ENCODE assay signal across 12 cellular contexts in the genomic region with DNA sequence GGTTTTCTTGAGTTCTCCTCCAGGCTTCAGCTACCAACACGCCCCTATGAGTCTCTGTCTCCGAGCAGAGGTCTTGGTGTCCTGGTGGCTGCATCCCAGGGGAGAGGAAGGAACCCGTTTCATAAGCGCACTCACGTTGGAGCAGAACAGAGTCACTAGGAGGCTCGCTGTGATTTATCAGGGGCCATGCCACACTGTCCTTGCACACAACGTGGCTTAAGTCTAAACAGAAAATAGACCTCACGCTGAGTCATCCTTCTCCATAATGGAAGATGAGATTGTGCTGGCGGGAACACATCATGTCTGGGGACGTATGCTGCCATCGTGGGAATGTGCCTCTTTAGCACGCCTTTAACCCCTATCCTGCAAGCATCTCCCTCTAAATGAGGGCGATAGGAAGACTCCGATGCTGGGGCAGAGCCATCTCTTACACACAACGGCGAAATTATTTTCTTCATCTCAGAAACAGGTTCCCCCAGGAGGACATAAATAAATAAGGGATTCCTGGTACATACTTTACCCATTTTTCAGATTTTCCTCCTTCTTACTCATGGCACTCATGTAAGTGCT.
DNase-seq lines count a peak whose midpoint lies in the region; ATAC-seq, FAIRE-seq and TF ChIP-seq lines count a peak whose summit lies in the region.
"Had no signal": no experiment of that assay in that cellular context is flagged by ENCODE, and none has a peak within 500 bp of the region (broad histone marks: within the 10 kb centered on the region; RNA-seq: fewer than 3 reads in every experiment).

No MANE protein-coding gene starts in this region.

- TF ChIP-seq CTCF in K562 (IDR thresholded peaks at IDR 0.05 in 2 of 3, conservative IDR thresholded peaks at IDR 0.05 in 1 of 3; ENCODE audit: insufficient read depth in 2 of 3, low read depth in 1 of 3, low read length in 3 of 3) = no peak
- no peak for TF ChIP-seq CTCF in transverse colon (IDR thresholded peaks at IDR 0.05)

- no peak for TF ChIP-seq EP300 in K562 (IDR thresholded peaks at IDR 0.05; ENCODE audit: low read length)
- no peak for TF ChIP-seq EP300 in transverse colon (IDR thresholded peaks at IDR 0.05; ENCODE audit: low read depth)

- H3K27me3 ChIP-seq in K562 (ENCODE audit: control insufficient read depth in 2 of 2, insufficient read depth in 2 of 2, low read length in 2 of 2) (peaks cover 26 to 84% of the 10 kb centered on the region in 2 experiments), transverse colon (no peaks in the 10 kb centered on the region)

- no peaks in the 10 kb centered on the region; a peak in 1 of 5 replicates for H3K4me1 ChIP-seq in K562 (replicated peaks in 1 of 2; ENCODE audit: control insufficient read depth in 2 of 2, insufficient read depth in 2 of 2, low read length in 2 of 2)
- H3K4me1 ChIP-seq in transverse colon = peaks cover 3 to 37% (median 27%) of the 10 kb centered on the region in 4 donors

- no peaks in the 10 kb centered on the region for H3K79me2 ChIP-seq in K562 (ENCODE audit: control insufficient read depth, insufficient read depth, low read length)

- POLR2A ChIA-PET in K562 (lab: Yijun Ruan, JAX) = interaction anchor here (0.6 to 1.3 kb wide), 2 partner anchors 10 to 652 kb away, joined by 3 to 5 read pairs; no protein-coding TSS in a partner anchor

- no peak for FAIRE-seq in K562 (lab: Jason Lieb, UNC)
- FAIRE-seq: colon had no signal

- H3K9me3 ChIP-seq in K562 (replicated peaks; ENCODE audit: control insufficient read depth, insufficient read depth, low read depth, low read length) (no peaks in the 10 kb centered on the region), transverse colon (no peaks in the 10 kb centered on the region)

- 2% methylated on average over 16 of the region's 16 CpGs for WGBS in K562 (ENCODE audit: insufficient coverage, low coverage, missing lambda C conversion rate)
- 80 to 84% methylated on average over 2 to 16 of the region's 16 CpGs for WGBS in transverse colon (ENCODE audit: low coverage in 1 of 2), 2 donors

- in situ Hi-C loops in K562 (cut with MboI) = no loop called here
- in situ Hi-C loops in transverse colon (cut with MboI; ENCODE audit: low pct_ligation_motif_present in 1 of 4, low pct_unique_long_range_greater_than_20kb in 1 of 4, low sequenced_read_pairs in 3 of 4) = no loop called here

- H3K27ac ChIP-seq in K562 (ENCODE audit: extremely low read depth, low read depth, low read length) = no peak overlapping the region
- peak overlapping the region; percentile 60 to 85 (median 72) for H3K27ac ChIP-seq in transverse colon

- ATAC-seq in K562 (no peak; the same call in 2 of the 3 replicates), GM21723 (IDR thresholded peaks at IDR 0.05; ENCODE audit: unreplicated experiment) (no peak), GM21515 (IDR thresholded peaks at IDR 0.05; ENCODE audit: unreplicated experiment) (no peak)

- TF ChIP-seq POLR2A in K562 (conservative IDR thresholded peaks at IDR 0.05) (no peak), transverse colon (IDR thresholded peaks at IDR 0.05) (no peak)

- intact Hi-C loops in K562 (cut with micrococcal nuclease) = no loop called here
- intact Hi-C loops in transverse colon (cut with DNase I; ENCODE audit: low total_unique reads) = no loop called here

- H3K4me2 ChIP-seq in K562 (ENCODE audit: insufficient read depth, low read length) = no peak overlapping the region

- TF ChIP-seq RAD21 in K562 (CRISPR knock-in tag; conservative IDR thresholded peaks at IDR 0.05 in 1 of 2, IDR thresholded peaks at IDR 0.05 in 1 of 2) = no peak

- H3K4me3 ChIP-seq in K562 (no peak overlapping the region), transverse colon (no peak overlapping the region)

- H3K9ac ChIP-seq in K562 (ENCODE audit: insufficient read depth in 1 of 2, low read depth in 2 of 2, low read length in 2 of 2) = no peak overlapping the region

- CTCF ChIA-PET in K562 (lab: Yijun Ruan, JAX; ENCODE audit: low intra/inter-chr PET ratio) = no interaction called here

- no peaks in the 10 kb centered on the region for H3K36me3 ChIP-seq in K562 (ENCODE audit: control insufficient read depth, insufficient read depth, low read length)
- no peaks in the 10 kb centered on the region for H3K36me3 ChIP-seq in transverse colon

- peak; percentile 63 for DNase-seq in NCI-H345 (lab: John Stamatoyannopoulos, UW)
- DNase-seq in NCI-H345 treated with DMSO at 0.1 percent for 48 hours (lab: John Stamatoyannopoulos, UW; ENCODE audit: unreplicated experiment) = no peak
- DNase-seq in K562 (ENCODE audit: extremely low read depth in 1 of 4, low spot score in 3 of 4) = no peak
- DNase-seq in iris pigment epithelial cell (ENCODE audit: low read depth) = peak; percentile 45
- DNase-seq in transverse colon = no peak
- no peak for DNase-seq in MV-4-11 (lab: John Stamatoyannopoulos, UW)
- DNase-seq: activated CD4-positive, CD25-positive, alpha-beta regulatory T cell; HCEC 1CT; stimulated activated naive CD4-positive, alpha-beta T cell treated with Interleukin-2 at 50 U/mL for 16 hours had no signal

- no peaks in the 10 kb centered on the region for H4K20me1 ChIP-seq in K562 (replicated peaks; ENCODE audit: control insufficient read depth, insufficient read depth, low read length)

- no TSS peak for BruUV-seq in K562 (replicated peaks; lab: Mats Ljungman, UMichigan)

- no peak overlapping the region for H2AFZ ChIP-seq in K562 (ENCODE audit: low read depth, low read length)

- no peaks in the 10 kb centered on the region for H3K9me1 ChIP-seq in K562 (ENCODE audit: control insufficient read depth, insufficient read depth, low read length)

TF ChIP-seq in K562, 482 proteins besides CTCF, POLR2A, EP300 and RAD21:
- TF ChIP-seq NFE2 (IDR thresholded peaks at IDR 0.05; ENCODE audit: low read depth) (peak; percentile 65), ZNF316 (IDR thresholded peaks at IDR 0.05) (0 out of 2 replicates have a peak, but pooled peaks have one; percentile 29), JUND (IDR thresholded peaks at IDR 0.05; ENCODE audit: borderline replicate concordance, low read depth, low read length) (0 out of 2 replicates have a peak, but pooled peaks have one; percentile 12), JUND (tag; IDR thresholded peaks at IDR 0.05; ENCODE audit: borderline replicate concordance, low read depth, low read length) (no peak), SMC3 (conservative IDR thresholded peaks at IDR 0.05; ENCODE audit: insufficient read depth, low read depth, low read length) (no peak), PHB (CRISPR knock-in tag; IDR thresholded peaks at IDR 0.05) (no peak), MAFG (tag; conservative IDR thresholded peaks at IDR 0.05) (peak; percentile 63), RB1 (IDR thresholded peaks at IDR 0.05; ENCODE audit: low read depth) (no peak), C11orf30 (IDR thresholded peaks at IDR 0.05; ENCODE audit: low read depth) (0 out of 2 replicates have a peak, but pooled peaks have one; percentile 36), MAFK (IDR thresholded peaks at IDR 0.05; ENCODE audit: low read length) (0 out of 2 replicates have a peak, but pooled peaks have one; percentile 22), ZNF77 (CRISPR knock-in tag; IDR thresholded peaks at IDR 0.05) (no peak), ILK (tag; IDR thresholded peaks at IDR 0.05; ENCODE audit: borderline replicate concordance, low read depth) (no peak)
- TF ChIP-seq, protein P1, sequence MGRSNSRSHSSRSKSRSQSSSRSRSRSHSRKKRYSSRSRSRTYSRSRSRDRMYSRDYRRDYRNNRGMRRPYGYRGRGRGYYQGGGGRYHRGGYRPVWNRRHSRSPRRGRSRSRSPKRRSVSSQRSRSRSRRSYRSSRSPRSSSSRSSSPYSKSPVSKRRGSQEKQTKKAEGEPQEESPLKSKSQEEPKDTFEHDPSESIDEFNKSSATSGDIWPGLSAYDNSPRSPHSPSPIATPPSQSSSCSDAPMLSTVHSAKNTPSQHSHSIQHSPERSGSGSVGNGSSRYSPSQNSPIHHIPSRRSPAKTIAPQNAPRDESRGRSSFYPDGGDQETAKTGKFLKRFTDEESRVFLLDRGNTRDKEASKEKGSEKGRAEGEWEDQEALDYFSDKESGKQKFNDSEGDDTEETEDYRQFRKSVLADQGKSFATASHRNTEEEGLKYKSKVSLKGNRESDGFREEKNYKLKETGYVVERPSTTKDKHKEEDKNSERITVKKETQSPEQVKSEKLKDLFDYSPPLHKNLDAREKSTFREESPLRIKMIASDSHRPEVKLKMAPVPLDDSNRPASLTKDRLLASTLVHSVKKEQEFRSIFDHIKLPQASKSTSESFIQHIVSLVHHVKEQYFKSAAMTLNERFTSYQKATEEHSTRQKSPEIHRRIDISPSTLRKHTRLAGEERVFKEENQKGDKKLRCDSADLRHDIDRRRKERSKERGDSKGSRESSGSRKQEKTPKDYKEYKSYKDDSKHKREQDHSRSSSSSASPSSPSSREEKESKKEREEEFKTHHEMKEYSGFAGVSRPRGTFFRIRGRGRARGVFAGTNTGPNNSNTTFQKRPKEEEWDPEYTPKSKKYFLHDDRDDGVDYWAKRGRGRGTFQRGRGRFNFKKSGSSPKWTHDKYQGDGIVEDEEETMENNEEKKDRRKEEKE (IDR thresholded peaks at IDR 0.05; ENCODE audit: borderline replicate concordance in 1 of 2, control insufficient read depth in 1 of 2, low read depth in 2 of 2, low read length in 1 of 2) = no peak
- TF ChIP-seq, protein P2, sequence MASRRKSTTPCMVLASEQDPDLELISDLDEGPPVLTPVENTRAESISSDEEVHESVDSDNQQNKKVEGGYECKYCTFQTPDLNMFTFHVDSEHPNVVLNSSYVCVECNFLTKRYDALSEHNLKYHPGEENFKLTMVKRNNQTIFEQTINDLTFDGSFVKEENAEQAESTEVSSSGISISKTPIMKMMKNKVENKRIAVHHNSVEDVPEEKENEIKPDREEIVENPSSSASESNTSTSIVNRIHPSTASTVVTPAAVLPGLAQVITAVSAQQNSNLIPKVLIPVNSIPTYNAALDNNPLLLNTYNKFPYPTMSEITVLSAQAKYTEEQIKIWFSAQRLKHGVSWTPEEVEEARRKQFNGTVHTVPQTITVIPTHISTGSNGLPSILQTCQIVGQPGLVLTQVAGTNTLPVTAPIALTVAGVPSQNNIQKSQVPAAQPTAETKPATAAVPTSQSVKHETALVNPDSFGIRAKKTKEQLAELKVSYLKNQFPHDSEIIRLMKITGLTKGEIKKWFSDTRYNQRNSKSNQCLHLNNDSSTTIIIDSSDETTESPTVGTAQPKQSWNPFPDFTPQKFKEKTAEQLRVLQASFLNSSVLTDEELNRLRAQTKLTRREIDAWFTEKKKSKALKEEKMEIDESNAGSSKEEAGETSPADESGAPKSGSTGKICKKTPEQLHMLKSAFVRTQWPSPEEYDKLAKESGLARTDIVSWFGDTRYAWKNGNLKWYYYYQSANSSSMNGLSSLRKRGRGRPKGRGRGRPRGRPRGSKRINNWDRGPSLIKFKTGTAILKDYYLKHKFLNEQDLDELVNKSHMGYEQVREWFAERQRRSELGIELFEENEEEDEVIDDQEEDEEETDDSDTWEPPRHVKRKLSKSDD (conservative IDR thresholded peaks at IDR 0.05; ENCODE audit: low read length) = no peak

Comparison
In these comparisons a context has a peak if more than half of its experiments do, and no peak if none do; other contexts are left out.
1. DNase-seq: peak in NCI-H345 (single experiment) and iris pigment epithelial cell (single experiment); none in NCI-H345 treated with DMSO at 0.1 percent for 48 hours (single experiment), K562 (0 of 4), transverse colon (single experiment) and MV-4-11 (single experiment).